ENCODE assay signal across 1 cellular context in the genomic region with DNA sequence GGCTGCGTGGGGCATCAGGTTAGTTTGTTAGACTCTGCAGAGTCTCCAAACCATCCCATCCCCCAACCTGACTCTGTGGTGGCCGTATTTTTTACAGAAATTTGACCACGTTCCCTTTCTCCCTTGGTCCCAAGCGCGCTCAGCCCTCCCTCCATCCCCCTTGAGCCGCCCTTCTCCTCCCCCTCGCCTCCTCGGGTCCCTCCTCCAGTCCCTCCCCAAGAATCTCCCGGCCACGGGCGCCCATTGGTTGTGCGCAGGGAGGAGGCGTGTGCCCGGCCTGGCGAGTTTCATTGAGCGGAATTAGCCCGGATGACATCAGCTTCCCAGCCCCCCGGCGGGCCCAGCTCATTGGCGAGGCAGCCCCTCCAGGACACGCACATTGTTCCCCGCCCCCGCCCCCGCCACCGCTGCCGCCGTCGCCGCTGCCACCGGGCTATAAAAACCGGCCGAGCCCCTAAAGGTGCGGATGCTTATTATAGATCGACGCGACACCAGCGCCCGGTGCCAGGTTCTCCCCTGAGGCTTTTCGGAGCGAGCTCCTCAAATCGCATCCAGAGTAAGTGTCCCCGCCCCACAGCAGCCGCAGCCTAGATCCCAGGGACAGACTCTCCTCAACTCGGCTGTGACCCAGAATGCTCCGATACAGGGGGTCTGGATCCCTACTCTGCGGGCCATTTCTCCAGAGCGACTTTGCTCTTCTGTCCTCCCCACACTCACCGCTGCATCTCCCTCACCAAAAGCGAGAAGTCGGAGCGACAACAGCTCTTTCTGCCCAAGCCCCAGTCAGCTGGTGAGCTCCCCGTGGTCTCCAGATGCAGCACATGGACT.
A peak's percentile ranks its signal among the peaks of the same experiment; 100 is the strongest.
TF ChIP-seq lines count a peak whose summit lies in the region.

A gene (plus strand): TSS at position 465 of the 828 bp plus-strand sequence. CDS start 928 bp downstream, outside the sequence.

TF ChIP-seq in HEK293, 187 proteins besides CTCF, POLR2A, EP300 and RAD21 (continued from another document and continues in another):
- TF ChIP-seq, protein P1, sequence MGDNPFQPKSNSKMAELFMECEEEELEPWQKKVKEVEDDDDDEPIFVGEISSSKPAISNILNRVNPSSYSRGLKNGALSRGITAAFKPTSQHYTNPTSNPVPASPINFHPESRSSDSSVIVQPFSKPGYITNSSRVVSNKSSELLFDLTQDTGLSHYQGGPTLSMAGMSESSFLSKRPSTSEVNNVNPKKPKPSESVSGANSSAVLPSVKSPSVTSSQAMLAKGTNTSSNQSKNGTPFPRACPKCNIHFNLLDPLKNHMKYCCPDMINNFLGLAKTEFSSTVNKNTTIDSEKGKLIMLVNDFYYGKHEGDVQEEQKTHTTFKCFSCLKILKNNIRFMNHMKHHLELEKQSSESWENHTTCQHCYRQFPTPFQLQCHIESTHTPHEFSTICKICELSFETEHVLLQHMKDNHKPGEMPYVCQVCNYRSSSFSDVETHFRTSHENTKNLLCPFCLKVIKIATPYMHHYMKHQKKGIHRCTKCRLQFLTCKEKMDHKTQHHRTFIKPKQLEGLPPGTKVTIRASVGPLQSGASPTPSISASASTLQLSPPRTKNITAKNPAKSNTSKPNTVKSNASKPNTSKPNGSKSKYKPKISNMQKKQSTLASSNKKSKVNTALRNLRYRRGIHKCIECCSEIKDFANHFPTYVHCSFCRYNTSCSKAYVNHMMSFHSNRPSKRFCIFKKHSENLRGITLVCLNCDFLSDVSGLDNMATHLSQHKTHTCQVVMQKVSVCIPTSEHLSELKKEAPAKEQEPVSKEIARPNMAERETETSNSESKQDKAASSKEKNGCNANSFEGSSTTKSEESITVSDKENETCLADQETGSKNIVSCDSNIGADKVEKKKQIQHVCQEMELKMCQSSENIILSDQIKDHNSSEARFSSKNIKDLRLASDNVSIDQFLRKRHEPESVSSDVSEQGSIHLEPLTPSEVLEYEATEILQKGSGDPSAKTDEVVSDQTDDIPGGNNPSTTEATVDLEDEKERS (tag by site-specific recombination; IDR thresholded peaks at IDR 0.05): no peak
- no peak for TF ChIP-seq ZNF433 (tag by site-specific recombination; IDR thresholded peaks at IDR 0.05; ENCODE audit: low read depth)
- TF ChIP-seq ZNF548 (tag by site-specific recombination; IDR thresholded peaks at IDR 0.05): no peak
- TF ChIP-seq OSR2 (tag by site-specific recombination; IDR thresholded peaks at IDR 0.05): peak; percentile 79
- peak; percentile 71; the same call in 1 of the 2 replicates for TF ChIP-seq ZNF610 (tag by site-specific recombination; IDR thresholded peaks at IDR 0.05; ENCODE audit: borderline replicate concordance)
- 0 out of 2 replicates have a peak, but pooled peaks have one; percentile 5 for TF ChIP-seq ZNF391 (tag by site-specific recombination; IDR thresholded peaks at IDR 0.05; ENCODE audit: borderline replicate concordance, low read depth)
- TF ChIP-seq YY1 (tag by site-specific recombination; IDR thresholded peaks at IDR 0.05): no peak
- no peak for TF ChIP-seq ZNF626 (tag by site-specific recombination; IDR thresholded peaks at IDR 0.05)
- no peak for TF ChIP-seq ZNF416 (tag by site-specific recombination; IDR thresholded peaks at IDR 0.05)
- TF ChIP-seq PRDM1 (tag by site-specific recombination; IDR thresholded peaks at IDR 0.05): no peak
- peak; percentile 94 for TF ChIP-seq KLF8 (tag by site-specific recombination; IDR thresholded peaks at IDR 0.05)
- no peak for TF ChIP-seq ZNF211 (tag by site-specific recombination; IDR thresholded peaks at IDR 0.05; ENCODE audit: low read depth)
- TF ChIP-seq SP3 (tag by site-specific recombination; IDR thresholded peaks at IDR 0.05): peak; percentile 99
- no peak for TF ChIP-seq ZNF239 (tag by site-specific recombination; IDR thresholded peaks at IDR 0.05)
- TF ChIP-seq KLF10 (tag by site-specific recombination; IDR thresholded peaks at IDR 0.05): peak; percentile 98
- no peak for TF ChIP-seq ZNF670 (tag by site-specific recombination; IDR thresholded peaks at IDR 0.05; ENCODE audit: low read depth)
- TF ChIP-seq ZNF596 (tag by site-specific recombination; IDR thresholded peaks at IDR 0.05): 0 out of 2 replicates have a peak, but pooled peaks have one; percentile 46
- TF ChIP-seq, protein P2, sequence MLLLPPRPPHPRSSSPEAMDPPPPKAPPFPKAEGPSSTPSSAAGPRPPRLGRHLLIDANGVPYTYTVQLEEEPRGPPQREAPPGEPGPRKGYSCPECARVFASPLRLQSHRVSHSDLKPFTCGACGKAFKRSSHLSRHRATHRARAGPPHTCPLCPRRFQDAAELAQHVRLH (tag by site-specific recombination; IDR thresholded peaks at IDR 0.05): no peak
- no peak for TF ChIP-seq ZNF266 (tag by site-specific recombination; IDR thresholded peaks at IDR 0.05; ENCODE audit: low read depth)
- 0 out of 2 replicates have a peak, but pooled peaks have one; percentile 15 for TF ChIP-seq KLF7 (tag by site-specific recombination; IDR thresholded peaks at IDR 0.05; ENCODE audit: borderline replicate concordance)
- peak; percentile 53; the same call in 1 of the 2 replicates for TF ChIP-seq ZNF660 (tag by site-specific recombination; IDR thresholded peaks at IDR 0.05)
- TF ChIP-seq ZNF544 (tag by site-specific recombination; IDR thresholded peaks at IDR 0.05): no peak
- TF ChIP-seq ZNF624 (tag by site-specific recombination; IDR thresholded peaks at IDR 0.05): 0 out of 2 replicates have a peak, but pooled peaks have one; percentile 41
- TF ChIP-seq SP2 (tag by site-specific recombination; IDR thresholded peaks at IDR 0.05): peak; percentile 99
- TF ChIP-seq ZBTB21 (tag by site-specific recombination; IDR thresholded peaks at IDR 0.05): peak; percentile 54; the same call in 1 of the 2 replicates
- TF ChIP-seq ZNF146 (tag by site-specific recombination; IDR thresholded peaks at IDR 0.05): no peak
- no peak for TF ChIP-seq ZNF791 (tag by site-specific recombination; IDR thresholded peaks at IDR 0.05)
- TF ChIP-seq ZNF19 (tag by site-specific recombination; IDR thresholded peaks at IDR 0.05; ENCODE audit: low read depth): no peak
- TF ChIP-seq, protein P3, sequence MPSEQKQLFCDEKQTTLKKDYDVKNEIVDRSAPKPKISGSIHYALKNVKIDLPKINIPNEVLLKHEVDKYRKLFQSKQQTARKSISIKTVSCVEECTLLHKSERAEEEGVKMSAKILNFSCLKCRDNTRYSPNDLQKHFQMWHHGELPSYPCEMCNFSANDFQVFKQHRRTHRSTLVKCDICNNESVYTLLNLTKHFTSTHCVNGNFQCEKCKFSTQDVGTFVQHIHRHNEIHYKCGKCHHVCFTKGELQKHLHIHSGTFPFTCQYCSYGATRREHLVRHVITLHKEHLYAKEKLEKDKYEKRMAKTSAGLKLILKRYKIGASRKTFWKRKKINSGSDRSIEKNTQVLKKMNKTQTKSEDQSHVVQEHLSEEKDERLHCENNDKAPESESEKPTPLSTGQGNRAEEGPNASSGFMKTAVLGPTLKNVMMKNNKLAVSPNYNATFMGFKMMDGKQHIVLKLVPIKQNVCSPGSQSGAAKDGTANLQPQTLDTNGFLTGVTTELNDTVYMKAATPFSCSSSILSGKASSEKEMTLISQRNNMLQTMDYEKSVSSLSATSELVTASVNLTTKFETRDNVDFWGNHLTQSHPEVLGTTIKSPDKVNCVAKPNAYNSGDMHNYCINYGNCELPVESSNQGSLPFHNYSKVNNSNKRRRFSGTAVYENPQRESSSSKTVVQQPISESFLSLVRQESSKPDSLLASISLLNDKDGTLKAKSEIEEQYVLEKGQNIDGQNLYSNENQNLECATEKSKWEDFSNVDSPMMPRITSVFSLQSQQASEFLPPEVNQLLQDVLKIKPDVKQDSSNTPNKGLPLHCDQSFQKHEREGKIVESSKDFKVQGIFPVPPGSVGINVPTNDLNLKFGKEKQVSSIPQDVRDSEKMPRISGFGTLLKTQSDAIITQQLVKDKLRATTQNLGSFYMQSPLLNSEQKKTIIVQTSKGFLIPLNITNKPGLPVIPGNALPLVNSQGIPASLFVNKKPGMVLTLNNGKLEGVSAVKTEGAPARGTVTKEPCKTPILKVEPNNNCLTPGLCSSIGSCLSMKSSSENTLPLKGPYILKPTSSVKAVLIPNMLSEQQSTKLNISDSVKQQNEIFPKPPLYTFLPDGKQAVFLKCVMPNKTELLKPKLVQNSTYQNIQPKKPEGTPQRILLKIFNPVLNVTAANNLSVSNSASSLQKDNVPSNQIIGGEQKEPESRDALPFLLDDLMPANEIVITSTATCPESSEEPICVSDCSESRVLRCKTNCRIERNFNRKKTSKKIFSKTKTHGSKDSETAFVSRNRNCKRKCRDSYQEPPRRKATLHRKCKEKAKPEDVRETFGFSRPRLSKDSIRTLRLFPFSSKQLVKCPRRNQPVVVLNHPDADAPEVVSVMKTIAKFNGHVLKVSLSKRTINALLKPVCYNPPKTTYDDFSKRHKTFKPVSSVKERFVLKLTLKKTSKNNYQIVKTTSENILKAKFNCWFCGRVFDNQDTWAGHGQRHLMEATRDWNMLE (tag by site-specific recombination; conservative IDR thresholded peaks at IDR 0.05; ENCODE audit: low read depth): peak; percentile 26; the same call in 1 of the 2 replicates
- no peak for TF ChIP-seq ZNF48 (tag by site-specific recombination; IDR thresholded peaks at IDR 0.05)
- TF ChIP-seq ZBTB17 (tag by site-specific recombination; IDR thresholded peaks at IDR 0.05): peak; percentile 85
- TF ChIP-seq MEIS1 (CRISPR knock-in tag; IDR thresholded peaks at IDR 0.05; ENCODE audit: borderline replicate concordance): no peak
- peak; percentile 43; the same call in 1 of the 2 replicates for TF ChIP-seq ZNF324 (tag by site-specific recombination; IDR thresholded peaks at IDR 0.05)
- peak; percentile 35; the same call in 1 of the 2 replicates for TF ChIP-seq TRIM28 (IDR thresholded peaks at IDR 0.05; ENCODE audit: borderline replicate concordance, low read length)
- TF ChIP-seq ZNF843 (tag by site-specific recombination; IDR thresholded peaks at IDR 0.05): no peak
- peak; percentile 43; the same call in 1 of the 2 replicates for TF ChIP-seq ZNF184 (tag by site-specific recombination; IDR thresholded peaks at IDR 0.05)
- TF ChIP-seq ZFHX2 (tag by site-specific recombination; conservative IDR thresholded peaks at IDR 0.05): peak; percentile 84
- TF ChIP-seq, protein P4, sequence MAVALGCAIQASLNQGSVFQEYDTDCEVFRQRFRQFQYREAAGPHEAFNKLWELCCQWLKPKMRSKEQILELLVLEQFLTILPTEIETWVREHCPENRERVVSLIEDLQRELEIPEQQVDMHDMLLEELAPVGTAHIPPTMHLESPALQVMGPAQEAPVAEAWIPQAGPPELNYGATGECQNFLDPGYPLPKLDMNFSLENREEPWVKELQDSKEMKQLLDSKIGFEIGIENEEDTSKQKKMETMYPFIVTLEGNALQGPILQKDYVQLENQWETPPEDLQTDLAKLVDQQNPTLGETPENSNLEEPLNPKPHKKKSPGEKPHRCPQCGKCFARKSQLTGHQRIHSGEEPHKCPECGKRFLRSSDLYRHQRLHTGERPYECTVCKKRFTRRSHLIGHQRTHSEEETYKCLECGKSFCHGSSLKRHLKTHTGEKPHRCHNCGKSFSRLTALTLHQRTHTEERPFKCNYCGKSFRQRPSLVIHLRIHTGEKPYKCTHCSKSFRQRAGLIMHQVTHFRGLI (tag by site-specific recombination; IDR thresholded peaks at IDR 0.05): no peak
- TF ChIP-seq, protein P5, sequence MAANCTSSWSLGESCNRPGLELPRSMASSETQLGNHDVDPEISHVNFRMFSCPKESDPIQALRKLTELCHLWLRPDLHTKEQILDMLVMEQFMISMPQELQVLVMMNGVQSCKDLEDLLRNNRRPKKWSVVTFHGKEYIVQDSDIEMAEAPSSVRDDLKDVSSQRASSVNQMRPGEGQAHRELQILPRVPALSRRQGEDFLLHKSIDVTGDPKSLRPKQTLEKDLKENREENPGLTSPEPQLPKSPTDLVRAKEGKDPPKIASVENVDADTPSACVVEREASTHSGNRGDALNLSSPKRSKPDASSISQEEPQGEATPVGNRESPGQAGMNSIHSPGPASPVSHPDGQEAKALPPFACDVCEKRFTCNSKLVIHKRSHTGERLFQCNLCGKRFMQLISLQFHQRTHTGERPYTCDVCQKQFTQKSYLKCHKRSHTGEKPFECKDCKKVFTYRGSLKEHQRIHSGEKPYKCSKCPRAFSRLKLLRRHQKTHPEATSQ (tag by site-specific recombination; IDR thresholded peaks at IDR 0.05): peak; percentile 98
- peak; percentile 94 for TF ChIP-seq WT1 (tag by site-specific recombination; IDR thresholded peaks at IDR 0.05)
- peak; percentile 66; the same call in 1 of the 2 replicates for TF ChIP-seq ZNF335 (tag by site-specific recombination; conservative IDR thresholded peaks at IDR 0.05)
- TF ChIP-seq, protein P6, sequence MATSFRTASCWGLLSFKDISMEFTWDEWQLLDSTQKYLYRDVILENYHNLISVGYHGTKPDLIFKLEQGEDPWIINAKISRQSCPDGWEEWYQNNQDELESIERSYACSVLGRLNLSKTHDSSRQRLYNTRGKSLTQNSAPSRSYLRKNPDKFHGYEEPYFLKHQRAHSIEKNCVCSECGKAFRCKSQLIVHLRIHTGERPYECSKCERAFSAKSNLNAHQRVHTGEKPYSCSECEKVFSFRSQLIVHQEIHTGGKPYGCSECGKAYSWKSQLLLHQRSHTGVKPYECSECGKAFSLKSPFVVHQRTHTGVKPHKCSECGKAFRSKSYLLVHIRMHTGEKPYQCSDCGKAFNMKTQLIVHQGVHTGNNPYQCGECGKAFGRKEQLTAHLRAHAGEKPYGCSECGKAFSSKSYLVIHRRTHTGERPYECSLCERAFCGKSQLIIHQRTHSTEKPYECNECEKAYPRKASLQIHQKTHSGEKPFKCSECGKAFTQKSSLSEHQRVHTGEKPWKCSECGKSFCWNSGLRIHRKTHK (tag by site-specific recombination; IDR thresholded peaks at IDR 0.05): no peak
- peak; percentile 85 for TF ChIP-seq EGR2 (tag by site-specific recombination; IDR thresholded peaks at IDR 0.05; ENCODE audit: low read depth)
- peak; percentile 71 for TF ChIP-seq SP7 (tag by site-specific recombination; IDR thresholded peaks at IDR 0.05)
- no peak for TF ChIP-seq ZNF776 (tag by site-specific recombination; IDR thresholded peaks at IDR 0.05; ENCODE audit: borderline replicate concordance)
- TF ChIP-seq ZNF341 (tag by site-specific recombination; IDR thresholded peaks at IDR 0.05; ENCODE audit: low read depth): peak; percentile 55
- TF ChIP-seq ZNF629 (tag by site-specific recombination; IDR thresholded peaks at IDR 0.05): peak; percentile 89
- TF ChIP-seq ZNF426 (tag by site-specific recombination; IDR thresholded peaks at IDR 0.05): no peak
- TF ChIP-seq, protein P7, sequence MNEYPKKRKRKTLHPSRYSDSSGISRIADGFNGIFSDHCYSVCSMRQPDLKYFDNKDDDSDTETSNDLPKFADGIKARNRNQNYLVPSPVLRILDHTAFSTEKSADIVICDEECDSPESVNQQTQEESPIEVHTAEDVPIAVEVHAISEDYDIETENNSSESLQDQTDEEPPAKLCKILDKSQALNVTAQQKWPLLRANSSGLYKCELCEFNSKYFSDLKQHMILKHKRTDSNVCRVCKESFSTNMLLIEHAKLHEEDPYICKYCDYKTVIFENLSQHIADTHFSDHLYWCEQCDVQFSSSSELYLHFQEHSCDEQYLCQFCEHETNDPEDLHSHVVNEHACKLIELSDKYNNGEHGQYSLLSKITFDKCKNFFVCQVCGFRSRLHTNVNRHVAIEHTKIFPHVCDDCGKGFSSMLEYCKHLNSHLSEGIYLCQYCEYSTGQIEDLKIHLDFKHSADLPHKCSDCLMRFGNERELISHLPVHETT (tag by site-specific recombination; IDR thresholded peaks at IDR 0.05): peak; percentile 40; the same call in 1 of the 2 replicates
- TF ChIP-seq, protein P8, sequence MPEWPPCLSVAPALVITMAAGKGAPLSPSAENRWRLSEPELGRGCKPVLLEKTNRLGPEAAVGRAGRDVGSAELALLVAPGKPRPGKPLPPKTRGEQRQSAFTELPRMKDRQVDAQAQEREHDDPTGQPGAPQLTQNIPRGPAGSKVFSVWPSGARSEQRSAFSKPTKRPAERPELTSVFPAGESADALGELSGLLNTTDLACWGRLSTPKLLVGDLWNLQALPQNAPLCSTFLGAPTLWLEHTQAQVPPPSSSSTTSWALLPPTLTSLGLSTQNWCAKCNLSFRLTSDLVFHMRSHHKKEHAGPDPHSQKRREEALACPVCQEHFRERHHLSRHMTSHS (tag by site-specific recombination; IDR thresholded peaks at IDR 0.05): no peak
